1 cellular context compared by ENCODE assay signal in genomic region chr15:90817117-90818057, GRCh38.
TF ChIP-seq lines count a peak whose summit lies in the region.

No MANE protein-coding gene starts in this region.

TF ChIP-seq in H1, 55 proteins besides CTCF, POLR2A, EP300 and RAD21:
- TF ChIP-seq KDM1A (IDR thresholded peaks at IDR 0.05; ENCODE audit: borderline replicate concordance, low read length) (no peak), TCF12 (IDR thresholded peaks at IDR 0.05; ENCODE audit: low read depth, low read length) (no peak), RNF2 (IDR thresholded peaks at IDR 0.05; ENCODE audit: borderline replicate concordance, low read depth, low read length, missing control alignments, poor library complexity, severe bottlenecking) (no peak), BRCA1 (IDR thresholded peaks at IDR 0.05; ENCODE audit: low read depth, low read length) (no peak), SIRT6 (IDR thresholded peaks at IDR 0.05; ENCODE audit: low read length) (no peak), CBX8 (IDR thresholded peaks at IDR 0.05; ENCODE audit: borderline replicate concordance, low read depth, low read length) (no peak), BCL11A (IDR thresholded peaks at IDR 0.05; ENCODE audit: low read depth in 2 of 2, low read length in 2 of 2) (no peak), KDM5A (IDR thresholded peaks at IDR 0.05; ENCODE audit: low read length) (no peak), TEAD4 (IDR thresholded peaks at IDR 0.05; ENCODE audit: low read depth, low read length) (no peak)
